In genomic region chr1:29981586-29982239, GRCh38 we compare ENCODE assay signal across 30 cellular contexts.
"Had no signal": no experiment of that assay in that cellular context is flagged by ENCODE, and none has a peak within 500 bp of the region (broad histone marks: within the 10 kb centered on the region; RNA-seq: fewer than 3 reads in every experiment).

No MANE protein-coding gene starts in this region.

- H3K4me3 ChIP-seq: left lung, lower lobe of right lung, mucosa of descending colon, ovary, prostate gland, skin epidermis, thoracic aorta, uterus had no signal

- H3K9me3 ChIP-seq: lower lobe of right lung, mucosa of descending colon, neutrophil, ovary, prostate gland, thoracic aorta, uterus had no signal

- H3K4me1 ChIP-seq: left lung, prostate gland, uterus had no signal

- H3K27me3 ChIP-seq: neutrophil, uterus had no signal

- DNase-seq: activated CD4-positive, alpha-beta memory T cell treated with anti-CD3 and anti-CD28 coated beads for 36 hours; activated CD4-positive, alpha-beta T cell treated with anti-CD3 and anti-CD28 coated beads, Interleukin-2, amount 10 ng/mL, durations not matched to agents 24 days and 14 days; activated CD4-positive, CD25-positive, alpha-beta regulatory T cell treated with anti-CD3 and anti-CD28 coated beads, Interleukin-2, amount 50 U/mL, for 72 hours; activated gamma-delta T cell treated with Interleukin-2 at 50 U/mL for 16 hours; activated naive CD4-positive, alpha-beta T cell treated with anti-CD3 and anti-CD28 coated beads, Interleukin-2, amount 50 U/mL, for 16 hours; activated T-cell treated with anti-CD3 and anti-CD28 coated beads, Interleukin-2, amount 50 U/mL, for 4 hours; amniotic stem cell; caudate nucleus; cortex of kidney; effector memory CD8-positive, alpha-beta T cell; foreskin fibroblast; hippocampal formation; kidney glomerular epithelial cell; left lung; lower lobe of right lung; mesendoderm; mucosa of descending colon; ovary; retina; stimulated activated CD4-positive, alpha-beta T cell treated with anti-CD3 and anti-CD28 coated beads, Interleukin-12 subunit alpha, Interleukin-12 subunit beta, amount 100 ng/mL, for 4 hours; stimulated activated CD4-positive, alpha-beta T cell treated with anti-CD3 and anti-CD28 coated beads, Interleukin-4, amount 100 ng/mL, for 24 hours; T-helper 17 cell; T1000; trophoblast cell; uterus; WERI-Rb-1 had no signal

- H3K27ac ChIP-seq: left lung, lower lobe of right lung, neutrophil, ovary, prostate gland, skin epidermis, thoracic aorta, uterus, WERI-Rb-1 had no signal

- H3K36me3 ChIP-seq: left lung, lower lobe of right lung, neutrophil, ovary, prostate gland, thoracic aorta, uterus, WERI-Rb-1 had no signal
